ENCODE assay signal across 8 cellular contexts in genomic region chr20:34215711-34216381, GRCh38. TPM values are rescaled to one million over a fixed set of nuclear protein-coding genes. Genes with fewer than 3 reads are reported as not detected.
A peak's percentile ranks its signal among the peaks of the same experiment; 100 is the strongest.
DNase-seq lines count a peak whose midpoint lies in the region; ATAC-seq, FAIRE-seq and TF ChIP-seq lines count a peak whose summit lies in the region.

No MANE protein-coding gene starts in this region.

- no peaks in the 10 kb centered on the region for H3K27me3 ChIP-seq in colonic mucosa

- TF ChIP-seq CTCF in colonic mucosa (IDR thresholded peaks at IDR 0.05) (no peak), D721Med (IDR thresholded peaks at IDR 0.05; ENCODE audit: insufficient read depth, missing control alignments) (no peak)

- intact Hi-C loops in colonic mucosa (cut with DNase I): no loop called here

- DNase-seq in ELR (ENCODE audit: low read depth): peak; percentile 92
- peak; percentile 30 for DNase-seq in NCI-H187 treated with DMSO at 0.1 percent for 48 hours (lab: John Stamatoyannopoulos, UW)
- peak; percentile 9 to 49 for DNase-seq in activated CD4-positive, alpha-beta T cell treated with anti-CD3 and anti-CD28 coated beads for 24 hours (ENCODE audit: low read depth in 2 of 2)
- peak; percentile 67 for DNase-seq in colonic mucosa
- DNase-seq in left kidney (ENCODE audit: low read depth, low spot score): peak; percentile 92
- peak; percentile 5 to 53 (median 24) for DNase-seq in stimulated activated CD4-positive, alpha-beta T cell treated with anti-CD3 and anti-CD28 coated beads, Interleukin-1b, Interleukin-23, amount 100 ng/mL, for 24 hours (ENCODE audit: low read depth in 4 of 4, low spot score in 1 of 4)
- DNase-seq in D721Med (ENCODE audit: insufficient read length, low spot score): no peak

- no peak for ATAC-seq in GM21528 (IDR thresholded peaks at IDR 0.05; ENCODE audit: low FRiP score, unreplicated experiment)

- H3K4me3 ChIP-seq in colonic mucosa: peak overlapping the region; percentile 49

- H3K36me3 ChIP-seq in colonic mucosa: no peaks in the 10 kb centered on the region

- peak overlapping the region in 1 of 2 donors; percentile 43 for H3K9ac ChIP-seq in colonic mucosa (ENCODE audit: low read depth in 2 of 2, low read length in 2 of 2)

- H3K4me1 ChIP-seq in colonic mucosa: no peaks in the 10 kb centered on the region

- no peak for FAIRE-seq in D721Med (lab: Jason Lieb, UNC)

- H3K27ac ChIP-seq in colonic mucosa: peak overlapping the region; percentile 54

- H3K9me3 ChIP-seq in colonic mucosa: no peaks in the 10 kb centered on the region

RNA-seq across cellular contexts. Expression of gene ASIP, which starts 25.4 kb away (rescaled TPM):
- not detected for total RNA-seq in colonic mucosa
